ENCODE assay signal across 8 cellular contexts in genomic region chr16:57185446-57185944, GRCh38. TPM values are rescaled to one million over a fixed set of nuclear protein-coding genes. Genes with fewer than 3 reads are reported as not detected.
DNase-seq lines count a peak whose midpoint lies in the region; ATAC-seq and TF ChIP-seq lines count a peak whose summit lies in the region.

No MANE protein-coding gene starts in this region.

- peaks cover 45% of the 10 kb centered on the region for H3K4me1 Mint-ChIP-seq in activated CD8-positive, alpha-beta T cell treated with anti-CD3 and anti-CD28 coated beads for 36 hours (ENCODE audit: low read depth)

- CTCF ChIA-PET in activated CD8-positive, alpha-beta T cell treated with anti-CD3 and anti-CD28 coated beads for 36 hours (lab: Charles Lee) = interaction anchor here (1.5 to 1.7 kb wide), 3 partner anchors 57 to 102 kb away, joined by 4 to 10 read pairs (median 4); partner anchors contain the start of gene CPNE2

- no peaks in the 10 kb centered on the region for H3K9me3 ChIP-seq in neural cell (ENCODE audit: low read length)

- H3K4me2 ChIP-seq in neural cell (ENCODE audit: low read length) = peak overlapping the region; percentile 100

- no peak for TF ChIP-seq CTCF in activated CD8-positive, alpha-beta T cell treated with anti-CD3 and anti-CD28 coated beads for 36 hours (IDR thresholded peaks at IDR 0.05)
- TF ChIP-seq CTCF in neural cell (IDR thresholded peaks at IDR 0.05; ENCODE audit: poor library complexity, severe bottlenecking) = no peak

- peak; percentile 27 for ATAC-seq in GM19467 (IDR thresholded peaks at IDR 0.05; ENCODE audit: unreplicated experiment)
- peak; percentile 18 for ATAC-seq in HG03521 (IDR thresholded peaks at IDR 0.05; ENCODE audit: unreplicated experiment)
- peak; percentile 13 for ATAC-seq in activated CD8-positive, alpha-beta T cell treated with anti-CD3 and anti-CD28 coated beads for 36 hours

- H3K4me3 Mint-ChIP-seq in activated CD8-positive, alpha-beta T cell treated with anti-CD3 and anti-CD28 coated beads for 36 hours = peak overlapping the region; percentile 95

- H3K27me3 Mint-ChIP-seq in activated CD8-positive, alpha-beta T cell treated with anti-CD3 and anti-CD28 coated beads for 36 hours = no peaks in the 10 kb centered on the region

- H3K4me3 ChIP-seq in neural cell (ENCODE audit: low read length) = peak overlapping the region; percentile 88

- no peaks in the 10 kb centered on the region for H4K20me1 ChIP-seq in neural cell (ENCODE audit: insufficient read depth)

- H3F3A ChIP-seq in neural cell (ENCODE audit: insufficient read depth, low read length, poor library complexity, severe bottlenecking) = no peaks in the 10 kb centered on the region

- peak overlapping the region; percentile 96 for H3K27ac Mint-ChIP-seq in activated CD8-positive, alpha-beta T cell treated with anti-CD3 and anti-CD28 coated beads for 36 hours

- H3K27ac ChIP-seq in neural cell (ENCODE audit: low read length) = peak overlapping the region; percentile 97

- POLR2A ChIA-PET in activated CD8-positive, alpha-beta T cell treated with anti-CD3 and anti-CD28 coated beads for 36 hours (lab: Charles Lee) = interaction anchor here (0.7 to 1.4 kb wide), 11 partner anchors 10 to 1034 kb away, joined by 3 to 6 read pairs (median 3); partner anchors contain the start of gene NLRC5

- TF ChIP-seq EP300 in neural cell (conservative IDR thresholded peaks at IDR 0.05; ENCODE audit: poor library complexity, severe bottlenecking) = no peak

- no peaks in the 10 kb centered on the region for H3K27me3 ChIP-seq in neural cell (ENCODE audit: insufficient read depth, low read depth, low read length)

- H3K9me3 Mint-ChIP-seq in activated CD8-positive, alpha-beta T cell treated with anti-CD3 and anti-CD28 coated beads for 36 hours = no peaks in the 10 kb centered on the region

- H2AFZ ChIP-seq in neural cell (ENCODE audit: low read depth, low read length) = peak overlapping the region; percentile 88

- TF ChIP-seq RAD21 in neural cell (conservative IDR thresholded peaks at IDR 0.05) = peak; percentile 9

- H3K9ac ChIP-seq in neural cell (ENCODE audit: low read length) = peak overlapping the region; percentile 98

- no peaks in the 10 kb centered on the region for H3K9me2 ChIP-seq in neural cell (ENCODE audit: insufficient read depth, low read length)

- DNase-seq in NCI-H2227 (lab: John Stamatoyannopoulos, UW; ENCODE audit: unreplicated experiment) (peak; percentile 46), NCI-H2227 treated with DMSO at 0.1 percent for 48 hours (lab: John Stamatoyannopoulos, UW) (no peak), fibroblast of the conjunctiva (ENCODE audit: low read depth) (peak; percentile 30), NAMALWA (ENCODE audit: low spot score) (no peak)
- peak; percentile 46 for DNase-seq in activated CD8-positive, alpha-beta T cell treated with anti-CD3 and anti-CD28 coated beads for 36 hours

- H3K79me2 ChIP-seq in neural cell (replicated peaks; ENCODE audit: insufficient read depth, low read length) = peaks cover 88% of the 10 kb centered on the region

- H3K36me3 ChIP-seq in neural cell (ENCODE audit: insufficient read depth, low read length) = no peaks in the 10 kb centered on the region

- intact Hi-C loops in activated CD8-positive, alpha-beta T cell treated with anti-CD3 and anti-CD28 coated beads for 36 hours (cut with micrococcal nuclease) = loop anchor here (10.0 kb wide), 1 partner anchor 221 kb away; the partner anchor contains the start of gene CETP

- peaks cover 13% of the 10 kb centered on the region for H3K36me3 Mint-ChIP-seq in activated CD8-positive, alpha-beta T cell treated with anti-CD3 and anti-CD28 coated beads for 36 hours (ENCODE audit: low read depth)

TF ChIP-seq in neural cell, 6 proteins besides CTCF, POLR2A, EP300 and RAD21:
- TF ChIP-seq MXI1 (conservative IDR thresholded peaks at IDR 0.05; ENCODE audit: poor library complexity, severe bottlenecking) = peak; percentile 28
- no peak for TF ChIP-seq POLR2AphosphoS5 (IDR thresholded peaks at IDR 0.05)
- TF ChIP-seq REST (IDR thresholded peaks at IDR 0.05; ENCODE audit: borderline replicate concordance) = peak; percentile 89
- TF ChIP-seq TAF1 (IDR thresholded peaks at IDR 0.05; ENCODE audit: low read depth) = peak; percentile 25
- no peak for TF ChIP-seq SMC3 (conservative IDR thresholded peaks at IDR 0.05; ENCODE audit: poor library complexity)

RNA-seq across cellular contexts. Expression of gene PSME3IP1, which starts 0.3 kb away (rescaled TPM):
- 100 to 1,000 TPM; 101 to 103 TPM for total RNA-seq in activated CD8-positive, alpha-beta T cell treated with anti-CD3 and anti-CD28 coated beads for 36 hours
- 146 and 167 TPM in 2 replicates for polyA plus RNA-seq in neural cell
- polyA minus RNA-seq in neural cell = 143 and 151 TPM in 2 replicates

RNA-seq across cellular contexts. Expression of gene RSPRY1, which starts 0.6 kb away (rescaled TPM):
- total RNA-seq in activated CD8-positive, alpha-beta T cell treated with anti-CD3 and anti-CD28 coated beads for 36 hours = 10 to 100 TPM; 24.5 to 29.4 TPM
- polyA plus RNA-seq in neural cell = 62.0 and 69.8 TPM in 2 replicates
- polyA minus RNA-seq in neural cell = 101 and 116 TPM in 2 replicates

RNA-seq across cellular contexts. Expression of gene ARL2BP, which starts 59.6 kb away (rescaled TPM):
- total RNA-seq in activated CD8-positive, alpha-beta T cell treated with anti-CD3 and anti-CD28 coated beads for 36 hours = 10 to 100 TPM in 1 of 2 experiments, 1 to 10 TPM in 1; 9.4 to 11.0 TPM
- 149 and 153 TPM in 2 replicates for polyA plus RNA-seq in neural cell
- 107 and 113 TPM in 2 replicates for polyA minus RNA-seq in neural cell

Comparison
In these comparisons a context has a peak if more than half of its experiments do, and no peak if none do; other contexts are left out.
1. DNase-seq: peak in NCI-H2227 (single experiment), activated CD8-positive, alpha-beta T cell treated with anti-CD3 and anti-CD28 coated beads for 36 hours (single experiment) and fibroblast of the conjunctiva (single experiment); none in NCI-H2227 treated with DMSO at 0.1 percent for 48 hours (single experiment) and NAMALWA (single experiment).
2. Peak in every context shown above with its lines, with median percentiles within 50 percentile points of each other: ATAC-seq.